In genomic region chr5:137395011-137395755, GRCh38 we compare ENCODE assay signal across 12 cellular contexts.
A peak's percentile ranks its signal among the peaks of the same experiment; 100 is the strongest.
DNase-seq lines count a peak whose midpoint lies in the region; ATAC-seq and TF ChIP-seq lines count a peak whose summit lies in the region.
"Had no signal": no experiment of that assay in that cellular context is flagged by ENCODE, and none has a peak within 500 bp of the region (broad histone marks: within the 10 kb centered on the region; RNA-seq: fewer than 3 reads in every experiment).

No MANE protein-coding gene starts in this region.

- peaks cover 8 to 17% of the 10 kb centered on the region in 2 donors for H3K27me3 Mint-ChIP-seq in natural killer cell treated with Interleukin-12 subunit alpha and Interleukin-12 subunit beta and Interleukin-15 and Interleukin-18, amount 100 ng/mL, for 72 hours
- H3K27me3 Mint-ChIP-seq in CD8-positive, alpha-beta memory T cell: peaks cover 0 to 9% of the 10 kb centered on the region in 2 donors

- H3K27me3 ChIP-seq in BJ (ENCODE audit: control insufficient read depth, insufficient read depth, low read length) (no peaks in the 10 kb centered on the region), prostate gland (replicated peaks; ENCODE audit: insufficient read depth) (no peaks in the 10 kb centered on the region)
- H3K27me3 ChIP-seq in CD8-positive, alpha-beta memory T cell (ENCODE audit: insufficient read depth, low read length, poor library complexity, severe bottlenecking): no peaks in the 10 kb centered on the region
- H3K27me3 ChIP-seq: body of pancreas had no signal

- no peak for TF ChIP-seq POLR2A in prostate gland (IDR thresholded peaks at IDR 0.05)

- TF ChIP-seq CTCF in BJ (IDR thresholded peaks at IDR 0.05; ENCODE audit: insufficient read depth, low read depth, low read length): no peak
- no peak for TF ChIP-seq CTCF in RWPE1 (conservative IDR thresholded peaks at IDR 0.05; ENCODE audit: low read depth)
- no peak for TF ChIP-seq CTCF in prostate gland (IDR thresholded peaks at IDR 0.05)

- H3K9me3 ChIP-seq in prostate gland: no peaks in the 10 kb centered on the region
- no peaks in the 10 kb centered on the region for H3K9me3 ChIP-seq in CD8-positive, alpha-beta memory T cell (ENCODE audit: low read length)
- H3K9me3 ChIP-seq: body of pancreas had no signal

- no peaks in the 10 kb centered on the region for H3K4me1 Mint-ChIP-seq in natural killer cell treated with Interleukin-12 subunit alpha and Interleukin-12 subunit beta and Interleukin-15 and Interleukin-18, amount 100 ng/mL, for 72 hours (ENCODE audit: low read depth in 2 of 2)
- no peaks in the 10 kb centered on the region for H3K4me1 Mint-ChIP-seq in CD8-positive, alpha-beta memory T cell

- H3K27ac ChIP-seq in RWPE1 (no peak overlapping the region), prostate gland (no peak overlapping the region)
- H3K27ac ChIP-seq in CD8-positive, alpha-beta memory T cell (ENCODE audit: low read depth, low read length): no peak overlapping the region
- H3K27ac ChIP-seq: body of pancreas, skin epidermis had no signal

- H3K4me1 ChIP-seq in prostate gland (replicated peaks): no peaks in the 10 kb centered on the region
- no peaks in the 10 kb centered on the region for H3K4me1 ChIP-seq in CD8-positive, alpha-beta memory T cell (ENCODE audit: insufficient read depth, low read length)
- H3K4me1 ChIP-seq: body of pancreas had no signal

- intact Hi-C loops in prostate gland (cut with DNase I): no loop called here

- H3K36me3 ChIP-seq in BJ (ENCODE audit: control insufficient read depth, insufficient read depth, low read length) (no peaks in the 10 kb centered on the region), prostate gland (no peaks in the 10 kb centered on the region)
- H3K36me3 ChIP-seq in CD8-positive, alpha-beta memory T cell (ENCODE audit: insufficient read depth, low read length): no peaks in the 10 kb centered on the region

- H3K27ac Mint-ChIP-seq in natural killer cell treated with Interleukin-12 subunit alpha and Interleukin-12 subunit beta and Interleukin-15 and Interleukin-18, amount 100 ng/mL, for 72 hours: no peak overlapping the region
- no peak overlapping the region for H3K27ac Mint-ChIP-seq in CD8-positive, alpha-beta memory T cell

- H3K36me3 Mint-ChIP-seq in natural killer cell treated with Interleukin-12 subunit alpha and Interleukin-12 subunit beta and Interleukin-15 and Interleukin-18, amount 100 ng/mL, for 72 hours: no peaks in the 10 kb centered on the region
- no peaks in the 10 kb centered on the region for H3K36me3 Mint-ChIP-seq in CD8-positive, alpha-beta memory T cell

- peak; percentile 23 for DNase-seq in BJ (ENCODE audit: low read depth)
- DNase-seq in LHCN-M2 (ENCODE audit: low read depth): peak; percentile 85
- peak; percentile 53 for DNase-seq in RWPE1 (ENCODE audit: low spot score)
- peak; percentile 10 for DNase-seq in iris pigment epithelial cell (ENCODE audit: low read depth)
- no peak for DNase-seq in prostate gland (ENCODE audit: low spot score)
- no peak for DNase-seq in natural killer cell treated with Interleukin-12 subunit alpha and Interleukin-12 subunit beta and Interleukin-15 and Interleukin-18, amount 100 ng/mL, for 72 hours (ENCODE audit: low spot score)
- DNase-seq in CD8-positive, alpha-beta memory T cell: no peak
- DNase-seq: body of pancreas, GOT3, mesendoderm had no signal

- CTCF ChIA-PET in BJ (lab: Yijun Ruan, JAX): interaction anchor here (1.0 to 1.1 kb wide), 2 partner anchors 10 to 23 kb away, joined by 3 to 4 read pairs; no protein-coding TSS in a partner anchor
- CTCF ChIA-PET in RWPE1 (lab: Yijun Ruan, JAX): interaction anchor here (0.8 kb wide), 1 partner anchor 75 kb away, joined by 3 read pairs; no protein-coding TSS in a partner anchor
- CTCF ChIA-PET in CD8-positive, alpha-beta memory T cell (lab: Charles Lee): interaction anchor here (1.0 kb wide), 1 partner anchor 11 kb away, joined by 3 read pairs; no protein-coding TSS in a partner anchor

- WGBS in prostate gland: 58% methylated on average over 4 of the region's 4 CpGs

- H3K4me3 Mint-ChIP-seq in natural killer cell treated with Interleukin-12 subunit alpha and Interleukin-12 subunit beta and Interleukin-15 and Interleukin-18, amount 100 ng/mL, for 72 hours: no peak overlapping the region
- no peak overlapping the region for H3K4me3 Mint-ChIP-seq in CD8-positive, alpha-beta memory T cell

- no peak for ATAC-seq in natural killer cell treated with Interleukin-12 subunit alpha and Interleukin-12 subunit beta and Interleukin-15 and Interleukin-18, amount 100 ng/mL, for 72 hours
- no peak for ATAC-seq in GM19351 (IDR thresholded peaks at IDR 0.05; ENCODE audit: unreplicated experiment)
- ATAC-seq: body of pancreas had no signal

- POLR2A ChIA-PET in BJ (lab: Charles Lee) (no interaction called here), RWPE1 (lab: Yijun Ruan, JAX; ENCODE audit: low non-redundant PET) (no interaction called here)
- POLR2A ChIA-PET in CD8-positive, alpha-beta memory T cell (lab: Charles Lee): no interaction called here

- H3K9me3 Mint-ChIP-seq in natural killer cell treated with Interleukin-12 subunit alpha and Interleukin-12 subunit beta and Interleukin-15 and Interleukin-18, amount 100 ng/mL, for 72 hours: no peaks in the 10 kb centered on the region
- H3K9me3 Mint-ChIP-seq in CD8-positive, alpha-beta memory T cell: peaks cover 0 to 5% (median 2%) of the 10 kb centered on the region in 5 donors

- H3K4me3 ChIP-seq in BJ (ENCODE audit: low read depth, low read length): no peak overlapping the region
- no peak overlapping the region for H3K4me3 ChIP-seq in prostate gland
- no peak overlapping the region for H3K4me3 ChIP-seq in CD8-positive, alpha-beta memory T cell (ENCODE audit: low read length)
- H3K4me3 ChIP-seq: body of pancreas, skin epidermis had no signal

Comparison
In these comparisons a context has a peak if more than half of its experiments do, and no peak if none do; other contexts are left out.
1. DNase-seq: peak in BJ (single experiment), LHCN-M2 (single experiment), RWPE1 (single experiment) and iris pigment epithelial cell (single experiment); none in prostate gland (single experiment), natural killer cell treated with Interleukin-12 subunit alpha and Interleukin-12 subunit beta and Interleukin-15 and Interleukin-18, amount 100 ng/mL, for 72 hours (single experiment) and CD8-positive, alpha-beta memory T cell (0 of 5).